Comparison of ENCODE assay signal across 1 cellular context in the genomic region with DNA sequence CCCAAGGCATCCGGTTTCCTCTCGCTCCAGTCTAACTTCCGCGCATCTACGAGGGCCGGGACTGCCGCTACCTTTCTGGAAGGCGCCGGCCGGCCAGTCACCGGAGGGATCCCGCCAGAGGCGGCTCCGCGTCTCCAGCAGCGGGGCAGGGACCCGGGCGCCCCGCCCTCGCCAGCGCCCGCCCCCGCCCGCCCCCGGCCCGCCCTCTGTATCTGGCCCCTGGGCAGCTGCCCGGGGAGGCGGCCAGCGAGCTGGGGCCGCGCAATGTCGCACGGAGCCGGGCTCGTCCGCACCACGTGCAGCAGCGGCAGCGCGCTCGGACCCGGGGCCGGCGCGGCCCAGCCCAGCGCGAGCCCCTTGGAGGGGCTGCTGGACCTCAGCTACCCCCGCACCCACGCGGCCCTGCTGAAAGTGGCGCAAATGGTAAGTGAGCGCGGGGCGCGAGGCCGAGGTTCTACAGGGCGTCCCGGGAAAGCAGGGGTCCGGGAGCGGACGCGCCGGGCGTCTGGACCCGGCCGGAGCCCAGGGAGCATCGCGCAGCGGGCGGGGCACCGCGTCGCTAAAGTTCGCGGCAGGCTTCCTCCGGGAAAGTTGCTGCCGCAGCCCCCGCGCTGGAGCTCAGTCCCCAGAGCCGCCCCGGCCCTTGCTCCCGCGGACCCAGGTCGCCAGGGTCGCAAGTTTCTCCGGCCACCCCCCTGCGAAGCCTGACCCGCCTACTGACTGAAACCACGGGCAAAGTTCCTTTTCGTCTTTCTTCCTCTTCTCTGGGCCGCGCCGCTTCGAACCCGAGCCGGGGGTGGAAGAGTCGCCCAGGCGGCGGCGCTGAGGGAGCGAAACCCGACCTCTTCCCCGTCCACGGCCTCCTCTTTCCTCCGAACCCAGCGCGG.
A peak's percentile ranks its signal among the peaks of the same experiment; 100 is the strongest.
TF ChIP-seq lines count a peak whose summit lies in the region.

A gene with protein sequence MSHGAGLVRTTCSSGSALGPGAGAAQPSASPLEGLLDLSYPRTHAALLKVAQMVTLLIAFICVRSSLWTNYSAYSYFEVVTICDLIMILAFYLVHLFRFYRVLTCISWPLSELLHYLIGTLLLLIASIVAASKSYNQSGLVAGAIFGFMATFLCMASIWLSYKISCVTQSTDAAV (plus strand): TSS at position 211 of the 887 bp plus-strand sequence. CDS start 54 bp downstream, at position 265.

TF ChIP-seq in A549, 52 proteins besides CTCF, POLR2A, EP300 and RAD21 (continued from another document):
- no peak for TF ChIP-seq FOSL2 (IDR thresholded peaks at IDR 0.05)
- no peak for TF ChIP-seq FOSL2 (CRISPR knock-in tag; IDR thresholded peaks at IDR 0.05)
- TF ChIP-seq, protein P1, sequence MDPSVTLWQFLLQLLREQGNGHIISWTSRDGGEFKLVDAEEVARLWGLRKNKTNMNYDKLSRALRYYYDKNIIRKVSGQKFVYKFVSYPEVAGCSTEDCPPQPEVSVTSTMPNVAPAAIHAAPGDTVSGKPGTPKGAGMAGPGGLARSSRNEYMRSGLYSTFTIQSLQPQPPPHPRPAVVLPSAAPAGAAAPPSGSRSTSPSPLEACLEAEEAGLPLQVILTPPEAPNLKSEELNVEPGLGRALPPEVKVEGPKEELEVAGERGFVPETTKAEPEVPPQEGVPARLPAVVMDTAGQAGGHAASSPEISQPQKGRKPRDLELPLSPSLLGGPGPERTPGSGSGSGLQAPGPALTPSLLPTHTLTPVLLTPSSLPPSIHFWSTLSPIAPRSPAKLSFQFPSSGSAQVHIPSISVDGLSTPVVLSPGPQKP (IDR thresholded peaks at IDR 0.05; ENCODE audit: low read depth, low read length), result no peak
- peak in 1 of 2 experiments; percentile 75; a peak in 3 of 5 replicates for TF ChIP-seq JUN (IDR thresholded peaks at IDR 0.05)
- TF ChIP-seq TP53 (CRISPR knock-in tag; IDR thresholded peaks at IDR 0.05), result 0 out of 2 replicates have a peak, but pooled peaks have one; percentile 54
- TF ChIP-seq PHF8 (IDR thresholded peaks at IDR 0.05; ENCODE audit: borderline replicate concordance, low read depth), result peak; percentile 81; the same call in 1 of the 2 replicates
- TF ChIP-seq E2F6 (IDR thresholded peaks at IDR 0.05; ENCODE audit: borderline replicate concordance, low read depth), result peak; percentile 43; the same call in 1 of the 2 replicates
- TF ChIP-seq, protein P2, sequence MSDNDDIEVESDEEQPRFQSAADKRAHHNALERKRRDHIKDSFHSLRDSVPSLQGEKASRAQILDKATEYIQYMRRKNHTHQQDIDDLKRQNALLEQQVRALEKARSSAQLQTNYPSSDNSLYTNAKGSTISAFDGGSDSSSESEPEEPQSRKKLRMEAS (IDR thresholded peaks at IDR 0.05), result peak; percentile 77
- TF ChIP-seq CBX8 (IDR thresholded peaks at IDR 0.05), result no peak
- TF ChIP-seq, protein P3, sequence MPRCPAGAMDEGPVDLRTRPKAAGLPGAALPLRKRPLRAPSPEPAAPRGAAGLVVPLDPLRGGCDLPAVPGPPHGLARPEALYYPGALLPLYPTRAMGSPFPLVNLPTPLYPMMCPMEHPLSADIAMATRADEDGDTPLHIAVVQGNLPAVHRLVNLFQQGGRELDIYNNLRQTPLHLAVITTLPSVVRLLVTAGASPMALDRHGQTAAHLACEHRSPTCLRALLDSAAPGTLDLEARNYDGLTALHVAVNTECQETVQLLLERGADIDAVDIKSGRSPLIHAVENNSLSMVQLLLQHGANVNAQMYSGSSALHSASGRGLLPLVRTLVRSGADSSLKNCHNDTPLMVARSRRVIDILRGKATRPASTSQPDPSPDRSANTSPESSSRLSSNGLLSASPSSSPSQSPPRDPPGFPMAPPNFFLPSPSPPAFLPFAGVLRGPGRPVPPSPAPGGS (IDR thresholded peaks at IDR 0.05), result peak; percentile 71; the same call in 1 of the 3 replicates
- TF ChIP-seq RCOR1 (IDR thresholded peaks at IDR 0.05; ENCODE audit: low read depth, low read length), result no peak
- TF ChIP-seq CHD2 (IDR thresholded peaks at IDR 0.05; ENCODE audit: low read length, partially characterized antibody), result no peak
- no peak for TF ChIP-seq ZFP36 (IDR thresholded peaks at IDR 0.05; ENCODE audit: borderline replicate concordance, partially characterized antibody)
- TF ChIP-seq MYC (IDR thresholded peaks at IDR 0.05; ENCODE audit: borderline replicate concordance, low read length), result no peak; the same call in 1 of the 2 replicates
- TF ChIP-seq EHF (CRISPR knock-in tag; IDR thresholded peaks at IDR 0.05), result no peak
- TF ChIP-seq HOXB5 (CRISPR knock-in tag; IDR thresholded peaks at IDR 0.05), result no peak
- no peak for TF ChIP-seq BHLHE40 (IDR thresholded peaks at IDR 0.05; ENCODE audit: low read depth, low read length)
- TF ChIP-seq KDM1A (IDR thresholded peaks at IDR 0.05; ENCODE audit: low read depth), result no peak
- TF ChIP-seq CHD4 (IDR thresholded peaks at IDR 0.05; ENCODE audit: borderline replicate concordance), result no peak
- no peak for TF ChIP-seq ZNF302 (CRISPR knock-in tag; IDR thresholded peaks at IDR 0.05)
- no peak for TF ChIP-seq SREBF2 (IDR thresholded peaks at IDR 0.05)
- TF ChIP-seq MAZ (IDR thresholded peaks at IDR 0.05; ENCODE audit: borderline replicate concordance, low read depth, low read length), result no peak
- no peak for TF ChIP-seq HOXA7 (CRISPR knock-in tag; IDR thresholded peaks at IDR 0.05)
- TF ChIP-seq GATA3 (IDR thresholded peaks at IDR 0.05; ENCODE audit: borderline replicate concordance), result no peak
- no peak for TF ChIP-seq CEBPB (IDR thresholded peaks at IDR 0.05)
- TF ChIP-seq MAFK (IDR thresholded peaks at IDR 0.05; ENCODE audit: partially characterized antibody), result no peak
- TF ChIP-seq NFE2L2 (conservative IDR thresholded peaks at IDR 0.05; ENCODE audit: low read length), result no peak
- no peak for TF ChIP-seq POLR2AphosphoS2 (conservative IDR thresholded peaks at IDR 0.05; ENCODE audit: low read length)
- TF ChIP-seq PBX3 (IDR thresholded peaks at IDR 0.05), result no peak; the same call in 1 of the 2 replicates
- TF ChIP-seq SMC3 (IDR thresholded peaks at IDR 0.05), result no peak; the same call in 2 of the 3 replicates
- no peak for TF ChIP-seq ESRRA (IDR thresholded peaks at IDR 0.05; ENCODE audit: borderline replicate concordance, low read length)
- TF ChIP-seq RNF2 (IDR thresholded peaks at IDR 0.05; ENCODE audit: borderline replicate concordance, low read depth), result peak; percentile 17; the same call in 1 of the 2 replicates
- TF ChIP-seq HES2 (IDR thresholded peaks at IDR 0.05), result no peak
- TF ChIP-seq RFX5 (IDR thresholded peaks at IDR 0.05), result no peak
- TF ChIP-seq HEYL (CRISPR knock-in tag; IDR thresholded peaks at IDR 0.05), result no peak
- TF ChIP-seq FOSB (CRISPR knock-in tag; IDR thresholded peaks at IDR 0.05), result no peak
